ENCODE assay signal across 2 cellular contexts in the genomic region with DNA sequence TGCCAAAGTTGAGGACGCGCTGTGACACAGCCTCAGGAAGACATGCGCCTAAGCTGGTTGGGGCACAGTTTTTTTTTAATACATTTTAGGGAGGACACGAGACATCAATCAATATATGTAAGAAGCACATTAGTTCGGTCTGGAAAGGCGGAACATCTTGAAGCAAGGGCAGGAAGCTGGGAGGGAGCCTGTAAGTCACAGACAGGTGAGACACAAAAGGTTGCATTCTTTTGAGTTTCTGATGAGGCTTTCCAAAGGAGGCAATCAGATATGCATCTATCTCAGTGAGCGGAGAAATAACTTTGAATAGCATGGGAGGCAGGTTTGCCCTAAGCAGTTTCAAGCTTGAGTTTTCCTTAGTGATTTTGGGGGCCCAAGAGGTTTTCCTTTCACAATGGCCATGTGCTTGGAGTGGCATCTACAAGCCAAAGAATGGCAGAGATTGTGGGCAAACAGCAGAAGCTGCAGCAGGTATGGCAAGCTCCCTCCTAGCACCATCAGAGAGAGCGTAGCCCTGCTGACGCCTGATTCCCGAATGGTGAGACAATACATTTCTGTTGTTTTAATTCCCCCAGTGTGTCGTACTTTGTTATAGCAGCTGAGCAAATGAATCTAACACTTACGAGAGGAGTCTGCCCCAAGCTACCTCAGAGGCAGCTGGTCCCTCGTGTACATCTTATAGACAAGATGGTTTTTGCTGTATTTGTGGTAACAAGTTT.
TF ChIP-seq lines count a peak whose summit lies in the region.

No MANE protein-coding gene starts in this region.

TF ChIP-seq in IMR-90, 13 proteins besides CTCF, POLR2A, EP300 and RAD21:
- TF ChIP-seq RCOR1 (IDR thresholded peaks at IDR 0.05; ENCODE audit: insufficient replicate concordance, low read length) (no peak), MAFK (IDR thresholded peaks at IDR 0.05; ENCODE audit: low read depth, low read length) (no peak)

TF ChIP-seq in WTC11, 78 proteins besides CTCF, POLR2A, EP300 and RAD21:
- TF ChIP-seq ZNF416 (CRISPR knock-in tag; IDR thresholded peaks at IDR 0.05) (no peak), TEAD4 (CRISPR knock-in tag; IDR thresholded peaks at IDR 0.05) (no peak), ESRRA (CRISPR knock-in tag; IDR thresholded peaks at IDR 0.05; ENCODE audit: borderline replicate concordance) (no peak), NFATC4 (CRISPR knock-in tag; IDR thresholded peaks at IDR 0.05) (no peak), ZNF121 (CRISPR knock-in tag; IDR thresholded peaks at IDR 0.05) (no peak), RELA (CRISPR knock-in tag; IDR thresholded peaks at IDR 0.05; ENCODE audit: borderline replicate concordance) (no peak), NR1H2 (CRISPR knock-in tag; IDR thresholded peaks at IDR 0.05) (no peak), PRRX2 (CRISPR knock-in tag; IDR thresholded peaks at IDR 0.05) (no peak), ZBTB21 (CRISPR knock-in tag; IDR thresholded peaks at IDR 0.05; ENCODE audit: borderline replicate concordance) (no peak), SP1 (CRISPR knock-in tag; conservative IDR thresholded peaks at IDR 0.05) (no peak)
- TF ChIP-seq, protein P1, sequence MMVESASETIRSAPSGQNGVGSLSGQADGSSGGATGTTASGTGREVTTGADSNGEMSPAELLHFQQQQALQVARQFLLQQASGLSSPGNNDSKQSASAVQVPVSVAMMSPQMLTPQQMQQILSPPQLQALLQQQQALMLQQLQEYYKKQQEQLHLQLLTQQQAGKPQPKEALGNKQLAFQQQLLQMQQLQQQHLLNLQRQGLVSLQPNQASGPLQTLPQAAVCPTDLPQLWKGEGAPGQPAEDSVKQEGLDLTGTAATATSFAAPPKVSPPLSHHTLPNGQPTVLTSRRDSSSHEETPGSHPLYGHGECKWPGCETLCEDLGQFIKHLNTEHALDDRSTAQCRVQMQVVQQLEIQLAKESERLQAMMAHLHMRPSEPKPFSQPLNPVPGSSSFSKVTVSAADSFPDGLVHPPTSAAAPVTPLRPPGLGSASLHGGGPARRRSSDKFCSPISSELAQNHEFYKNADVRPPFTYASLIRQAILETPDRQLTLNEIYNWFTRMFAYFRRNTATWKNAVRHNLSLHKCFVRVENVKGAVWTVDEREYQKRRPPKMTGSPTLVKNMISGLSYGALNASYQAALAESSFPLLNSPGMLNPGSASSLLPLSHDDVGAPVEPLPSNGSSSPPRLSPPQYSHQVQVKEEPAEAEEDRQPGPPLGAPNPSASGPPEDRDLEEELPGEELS (CRISPR knock-in tag; IDR thresholded peaks at IDR 0.05), result no peak
- TF ChIP-seq, protein P2, sequence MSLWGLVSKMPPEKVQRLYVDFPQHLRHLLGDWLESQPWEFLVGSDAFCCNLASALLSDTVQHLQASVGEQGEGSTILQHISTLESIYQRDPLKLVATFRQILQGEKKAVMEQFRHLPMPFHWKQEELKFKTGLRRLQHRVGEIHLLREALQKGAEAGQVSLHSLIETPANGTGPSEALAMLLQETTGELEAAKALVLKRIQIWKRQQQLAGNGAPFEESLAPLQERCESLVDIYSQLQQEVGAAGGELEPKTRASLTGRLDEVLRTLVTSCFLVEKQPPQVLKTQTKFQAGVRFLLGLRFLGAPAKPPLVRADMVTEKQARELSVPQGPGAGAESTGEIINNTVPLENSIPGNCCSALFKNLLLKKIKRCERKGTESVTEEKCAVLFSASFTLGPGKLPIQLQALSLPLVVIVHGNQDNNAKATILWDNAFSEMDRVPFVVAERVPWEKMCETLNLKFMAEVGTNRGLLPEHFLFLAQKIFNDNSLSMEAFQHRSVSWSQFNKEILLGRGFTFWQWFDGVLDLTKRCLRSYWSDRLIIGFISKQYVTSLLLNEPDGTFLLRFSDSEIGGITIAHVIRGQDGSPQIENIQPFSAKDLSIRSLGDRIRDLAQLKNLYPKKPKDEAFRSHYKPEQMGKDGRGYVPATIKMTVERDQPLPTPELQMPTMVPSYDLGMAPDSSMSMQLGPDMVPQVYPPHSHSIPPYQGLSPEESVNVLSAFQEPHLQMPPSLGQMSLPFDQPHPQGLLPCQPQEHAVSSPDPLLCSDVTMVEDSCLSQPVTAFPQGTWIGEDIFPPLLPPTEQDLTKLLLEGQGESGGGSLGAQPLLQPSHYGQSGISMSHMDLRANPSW (CRISPR knock-in tag; conservative IDR thresholded peaks at IDR 0.05; ENCODE audit: low read depth), result no peak
- TF ChIP-seq, protein P3, sequence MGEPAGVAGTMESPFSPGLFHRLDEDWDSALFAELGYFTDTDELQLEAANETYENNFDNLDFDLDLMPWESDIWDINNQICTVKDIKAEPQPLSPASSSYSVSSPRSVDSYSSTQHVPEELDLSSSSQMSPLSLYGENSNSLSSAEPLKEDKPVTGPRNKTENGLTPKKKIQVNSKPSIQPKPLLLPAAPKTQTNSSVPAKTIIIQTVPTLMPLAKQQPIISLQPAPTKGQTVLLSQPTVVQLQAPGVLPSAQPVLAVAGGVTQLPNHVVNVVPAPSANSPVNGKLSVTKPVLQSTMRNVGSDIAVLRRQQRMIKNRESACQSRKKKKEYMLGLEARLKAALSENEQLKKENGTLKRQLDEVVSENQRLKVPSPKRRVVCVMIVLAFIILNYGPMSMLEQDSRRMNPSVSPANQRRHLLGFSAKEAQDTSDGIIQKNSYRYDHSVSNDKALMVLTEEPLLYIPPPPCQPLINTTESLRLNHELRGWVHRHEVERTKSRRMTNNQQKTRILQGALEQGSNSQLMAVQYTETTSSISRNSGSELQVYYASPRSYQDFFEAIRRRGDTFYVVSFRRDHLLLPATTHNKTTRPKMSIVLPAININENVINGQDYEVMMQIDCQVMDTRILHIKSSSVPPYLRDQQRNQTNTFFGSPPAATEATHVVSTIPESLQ (CRISPR knock-in tag; IDR thresholded peaks at IDR 0.05), result no peak
- TF ChIP-seq, protein P4, sequence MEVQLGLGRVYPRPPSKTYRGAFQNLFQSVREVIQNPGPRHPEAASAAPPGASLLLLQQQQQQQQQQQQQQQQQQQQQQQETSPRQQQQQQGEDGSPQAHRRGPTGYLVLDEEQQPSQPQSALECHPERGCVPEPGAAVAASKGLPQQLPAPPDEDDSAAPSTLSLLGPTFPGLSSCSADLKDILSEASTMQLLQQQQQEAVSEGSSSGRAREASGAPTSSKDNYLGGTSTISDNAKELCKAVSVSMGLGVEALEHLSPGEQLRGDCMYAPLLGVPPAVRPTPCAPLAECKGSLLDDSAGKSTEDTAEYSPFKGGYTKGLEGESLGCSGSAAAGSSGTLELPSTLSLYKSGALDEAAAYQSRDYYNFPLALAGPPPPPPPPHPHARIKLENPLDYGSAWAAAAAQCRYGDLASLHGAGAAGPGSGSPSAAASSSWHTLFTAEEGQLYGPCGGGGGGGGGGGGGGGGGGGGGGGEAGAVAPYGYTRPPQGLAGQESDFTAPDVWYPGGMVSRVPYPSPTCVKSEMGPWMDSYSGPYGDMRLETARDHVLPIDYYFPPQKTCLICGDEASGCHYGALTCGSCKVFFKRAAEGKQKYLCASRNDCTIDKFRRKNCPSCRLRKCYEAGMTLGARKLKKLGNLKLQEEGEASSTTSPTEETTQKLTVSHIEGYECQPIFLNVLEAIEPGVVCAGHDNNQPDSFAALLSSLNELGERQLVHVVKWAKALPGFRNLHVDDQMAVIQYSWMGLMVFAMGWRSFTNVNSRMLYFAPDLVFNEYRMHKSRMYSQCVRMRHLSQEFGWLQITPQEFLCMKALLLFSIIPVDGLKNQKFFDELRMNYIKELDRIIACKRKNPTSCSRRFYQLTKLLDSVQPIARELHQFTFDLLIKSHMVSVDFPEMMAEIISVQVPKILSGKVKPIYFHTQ (CRISPR knock-in tag; IDR thresholded peaks at IDR 0.05), result no peak
- TF ChIP-seq, protein P5, sequence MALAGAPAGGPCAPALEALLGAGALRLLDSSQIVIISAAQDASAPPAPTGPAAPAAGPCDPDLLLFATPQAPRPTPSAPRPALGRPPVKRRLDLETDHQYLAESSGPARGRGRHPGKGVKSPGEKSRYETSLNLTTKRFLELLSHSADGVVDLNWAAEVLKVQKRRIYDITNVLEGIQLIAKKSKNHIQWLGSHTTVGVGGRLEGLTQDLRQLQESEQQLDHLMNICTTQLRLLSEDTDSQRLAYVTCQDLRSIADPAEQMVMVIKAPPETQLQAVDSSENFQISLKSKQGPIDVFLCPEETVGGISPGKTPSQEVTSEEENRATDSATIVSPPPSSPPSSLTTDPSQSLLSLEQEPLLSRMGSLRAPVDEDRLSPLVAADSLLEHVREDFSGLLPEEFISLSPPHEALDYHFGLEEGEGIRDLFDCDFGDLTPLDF (CRISPR knock-in tag; IDR thresholded peaks at IDR 0.05), result no peak
- TF ChIP-seq, protein P6, sequence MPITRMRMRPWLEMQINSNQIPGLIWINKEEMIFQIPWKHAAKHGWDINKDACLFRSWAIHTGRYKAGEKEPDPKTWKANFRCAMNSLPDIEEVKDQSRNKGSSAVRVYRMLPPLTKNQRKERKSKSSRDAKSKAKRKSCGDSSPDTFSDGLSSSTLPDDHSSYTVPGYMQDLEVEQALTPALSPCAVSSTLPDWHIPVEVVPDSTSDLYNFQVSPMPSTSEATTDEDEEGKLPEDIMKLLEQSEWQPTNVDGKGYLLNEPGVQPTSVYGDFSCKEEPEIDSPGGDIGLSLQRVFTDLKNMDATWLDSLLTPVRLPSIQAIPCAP (CRISPR knock-in tag; IDR thresholded peaks at IDR 0.05), result no peak
